In genomic region chr19:34404109-34404909, GRCh38 we compare ENCODE assay signal across 8 cellular contexts. TPM values are rescaled to one million over a fixed set of nuclear protein-coding genes. Genes with fewer than 3 reads are reported as not detected.
DNase-seq lines count a peak whose midpoint lies in the region; ATAC-seq and TF ChIP-seq lines count a peak whose summit lies in the region.

Gene PDCD2L, plus strand, starts transcription at chr19:34404399. Its CDS starts 32 bp downstream, at chr19:34404431.

- intact Hi-C loops in heart left ventricle (cut with DNase I) (loop anchor here in 1 of 10 donors (2.0 kb wide), 1 partner anchor 26 kb away; no protein-coding TSS in a partner anchor), posterior cingulate gyrus (cut with DNase I) (no loop called here)

- peak within 1 kb of the TSS; percentile 73 for H3K4me3 ChIP-seq in GM12864 (ENCODE audit: low read depth, low read length)
- peak within 1 kb of the TSS; percentile 70 to 96 (median 89) for H3K4me3 ChIP-seq in heart left ventricle
- H3K4me3 ChIP-seq in upper lobe of left lung: peak within 1 kb of the TSS; percentile 63 to 99 (median 90)

- H3K4me1 ChIP-seq in heart left ventricle (peaks cover 0 to 11% (median 5%) of the 10 kb centered on the region in 12 donors), upper lobe of left lung (peaks cover 0 to 20% (median 8%) of the 10 kb centered on the region in 4 donors)

- 0 to 1% (median 1%) methylated on average over 35 to 69 of the region's 69 CpGs for WGBS in heart left ventricle, 4 donors
- 1% methylated on average over 45 to 51 of the region's 69 CpGs for WGBS in upper lobe of left lung, 2 donors

- no peak for TF ChIP-seq EP300 in upper lobe of left lung (IDR thresholded peaks at IDR 0.05)

- H3K27me3 ChIP-seq in heart left ventricle (no peaks in the 10 kb centered on the region), upper lobe of left lung (no peaks in the 10 kb centered on the region)

- TF ChIP-seq POLR2A in heart left ventricle (IDR thresholded peaks at IDR 0.05) (peak in 1 of 2 donors; percentile 64), upper lobe of left lung (IDR thresholded peaks at IDR 0.05) (peak in 2 of 4 donors; percentile 36 to 77)

- DNase-seq in GM12864 (ENCODE audit: low read depth) (peak; percentile 79), NCI-H1417 treated with DMSO at 0.1 percent for 48 hours (lab: John Stamatoyannopoulos, UW) (peak; percentile 76), SW 1271 (lab: John Stamatoyannopoulos, UW) (peak; percentile 65 to 86), heart left ventricle (peak; percentile 90 to 96 (median 94)), posterior cingulate gyrus (peak; percentile 73 to 97 (median 86)), upper lobe of left lung (peak; percentile 93 to 96)
- DNase-seq in activated naive CD8-positive, alpha-beta T cell treated with anti-CD3 and anti-CD28 coated beads, Interleukin-2, amount 50 U/mL, for 16 hours (ENCODE audit: low read depth, low spot score): peak; percentile 85

- H3K9me3 ChIP-seq in heart left ventricle: no peaks in the 10 kb centered on the region
- H3K9me3 ChIP-seq in upper lobe of left lung: no peaks in the 10 kb centered on the region

- ATAC-seq in HG02763 (IDR thresholded peaks at IDR 0.05; ENCODE audit: unreplicated experiment): peak; percentile 79
- peak; percentile 76 to 95 (median 92) for ATAC-seq in heart left ventricle
- ATAC-seq in upper lobe of left lung (ENCODE audit: low FRiP score in 2 of 2): peak; percentile 92 to 97

- H3K27ac ChIP-seq in heart left ventricle (peak within 1 kb of the TSS in 10 of 12 donors; percentile 4 to 76 (median 44)), upper lobe of left lung (peak within 1 kb of the TSS; percentile 49 to 78 (median 64))

- H3K36me3 ChIP-seq in heart left ventricle (peaks cover 0 to 32% (median 23%) of the 10 kb centered on the region in 9 donors), upper lobe of left lung (peaks cover 0 to 18% (median 17%) of the 10 kb centered on the region in 4 donors)

- no peak for TF ChIP-seq CTCF in GM12864 (IDR thresholded peaks at IDR 0.05; ENCODE audit: low read depth, low read length, missing control alignments)
- no peak for TF ChIP-seq CTCF in heart left ventricle (IDR thresholded peaks at IDR 0.05)
- no peak for TF ChIP-seq CTCF in upper lobe of left lung (IDR thresholded peaks at IDR 0.05)

RNA-seq across cellular contexts. Expression of gene PDCD2L, which starts in this region (rescaled TPM):
- 10 to 100 TPM in 4 of 9 donors, 1 to 10 TPM in 5; 6.2 to 16.7 (median 8.0) TPM for total RNA-seq in heart left ventricle
- polyA plus RNA-seq in heart left ventricle: 10 to 100 TPM in 1 of 2 donors, 1 to 10 TPM in 1; 8.0 to 14.9 TPM
- 10 to 100 TPM in 3 of 6 donors, 1 to 10 TPM in 3; 3.2 to 35.6 (median 9.5) TPM for total RNA-seq in upper lobe of left lung

Comparison
In these comparisons a context has a peak if more than half of its experiments do, and no peak if none do; other contexts are left out.
1. Peak in every context shown above with its lines: DNase-seq, ATAC-seq, H3K4me3 ChIP-seq and H3K27ac ChIP-seq.